Comparison of ENCODE assay signal across 8 cellular contexts in genomic region chrX:38800981-38801845, GRCh38. TPM values are rescaled to one million over a fixed set of nuclear protein-coding genes. Genes with fewer than 3 reads are reported as not detected.
A peak's percentile ranks its signal among the peaks of the same experiment; 100 is the strongest.
DNase-seq lines count a peak whose midpoint lies in the region; ATAC-seq and TF ChIP-seq lines count a peak whose summit lies in the region.

MID1IP1 (plus strand) TSS chrX:38801459; CDS start chrX:38804947, 3,488 bp downstream.

- no peaks in the 10 kb centered on the region for H3K4me1 ChIP-seq in aorta (ENCODE audit: control insufficient read depth in 1 of 2, insufficient read depth in 2 of 2, low read length in 2 of 2)

- H3K36me3 ChIP-seq in aorta (ENCODE audit: control insufficient read depth in 1 of 2, insufficient read depth in 2 of 2, low read length in 1 of 2), result no peaks in the 10 kb centered on the region

- 2 to 22% methylated on average over 32 of the region's 32 CpGs for WGBS in aorta, 2 donors

- intact Hi-C loops in left ventricle myocardium superior (cut with micrococcal nuclease), result loop anchor here (10.0 kb wide), 1 partner anchor 184 kb away; no protein-coding TSS in a partner anchor
- intact Hi-C loops in posterior cingulate gyrus (cut with DNase I), result loop anchor here (1.0 to 5.0 kb wide), 2 partner anchors 186 to 349 kb away; no protein-coding TSS in a partner anchor
- intact Hi-C loops in aorta (cut with DNase I), result loop anchor here (5.0 to 10.0 kb wide), 4 partner anchors 66 to 184 kb away; no protein-coding TSS in a partner anchor

- H3K9me3 ChIP-seq in aorta (ENCODE audit: control insufficient read depth, low read length), result no peaks in the 10 kb centered on the region

- TF ChIP-seq CTCF in astrocyte of the cerebellum (IDR thresholded peaks at IDR 0.05; ENCODE audit: low read depth, low read length, missing control alignments), result no peak

- peak within 1 kb of the TSS; percentile 62 for H3K4me3 ChIP-seq in astrocyte of the cerebellum (ENCODE audit: low read depth, low read length)
- H3K4me3 ChIP-seq in aorta (ENCODE audit: low read length in 2 of 2), result peak within 1 kb of the TSS; percentile 12 to 44

- no peaks in the 10 kb centered on the region for H3K27me3 ChIP-seq in aorta (ENCODE audit: control insufficient read depth in 1 of 2, insufficient read depth in 2 of 2, low read length in 1 of 2)

- peak; percentile 92 for DNase-seq in COLO668 (lab: John Stamatoyannopoulos, UW; ENCODE audit: unreplicated experiment)
- peak; percentile 41 for DNase-seq in GOT3 (lab: John Stamatoyannopoulos, UW)
- DNase-seq in NCI-H1092 treated with DMSO at 0.1 percent for 48 hours (lab: John Stamatoyannopoulos, UW), result peak; percentile 96
- DNase-seq in T-helper 9 cell, result peak; percentile 68
- peak; percentile 78 for DNase-seq in astrocyte of the cerebellum (ENCODE audit: low read depth)
- peak; percentile 94 for DNase-seq in left ventricle myocardium superior
- peak; percentile 75 to 97 (median 85) for DNase-seq in posterior cingulate gyrus
- DNase-seq in aorta, result peak; percentile 95

- H3K27ac ChIP-seq in aorta (ENCODE audit: low read depth in 1 of 2, low read length in 2 of 2), result peak within 1 kb of the TSS in 1 of 2 donors; percentile 8

- ATAC-seq in left ventricle myocardium superior (peak; percentile 71), aorta (ENCODE audit: low FRiP score) (peak; percentile 77)

- in situ Hi-C loops in astrocyte of the cerebellum (cut with HindIII; ENCODE audit: low sequenced_read_pairs), result no loop called here

RNA-seq across cellular contexts. Expression of gene MID1IP1, which starts in this region (rescaled TPM):
- total RNA-seq in left ventricle myocardium superior (50.9 TPM), aorta (10 to 100 TPM; 24.4 to 26.1 TPM)
- polyA plus RNA-seq in aorta, result 10 to 100 TPM; 27.9 to 34.0 TPM

Comparison
In these comparisons a context has a peak if more than half of its experiments do, and no peak if none do; other contexts are left out.
1. DNase-seq: peak in every context shown above with its lines; median percentile 96 in NCI-H1092 treated with DMSO at 0.1 percent for 48 hours; 95 in aorta; 94 in left ventricle myocardium superior; 92 in COLO668; 85 in posterior cingulate gyrus; 78 in astrocyte of the cerebellum; 68 in T-helper 9 cell; 41 in GOT3.